In genomic region chr11:117187799-117188481, GRCh38 we compare ENCODE assay signal across 19 cellular contexts. TPM values are rescaled to one million over a fixed set of nuclear protein-coding genes. Genes with fewer than 3 reads are reported as not detected.
DNase-seq lines count a peak whose midpoint lies in the region; ATAC-seq and TF ChIP-seq lines count a peak whose summit lies in the region.
"Had no signal": no experiment of that assay in that cellular context is flagged by ENCODE, and none has a peak within 500 bp of the region (broad histone marks: within the 10 kb centered on the region; RNA-seq: fewer than 3 reads in every experiment).

No MANE protein-coding gene starts in this region.

- H3K27ac Mint-ChIP-seq in chondrocyte (ENCODE audit: unreplicated experiment): no peak overlapping the region
- peak overlapping the region; percentile 43 for H3K27ac Mint-ChIP-seq in neural crest cell (ENCODE audit: unreplicated experiment)
- H3K27ac Mint-ChIP-seq: CD8-positive, alpha-beta T cell had no signal

- TF ChIP-seq CTCF in left ventricle myocardium inferior (IDR thresholded peaks at IDR 0.05; ENCODE audit: borderline replicate concordance) (no peak), chondrocyte (IDR thresholded peaks at IDR 0.05) (no peak), neural crest cell (conservative IDR thresholded peaks at IDR 0.05) (no peak), upper lobe of right lung (IDR thresholded peaks at IDR 0.05) (no peak)

- no peaks in the 10 kb centered on the region for H3K9me3 ChIP-seq in left ventricle myocardium inferior (replicated peaks)
- no peaks in the 10 kb centered on the region for H3K9me3 ChIP-seq in upper lobe of right lung
- H3K9me3 ChIP-seq: prostate gland had no signal

- H3K27me3 Mint-ChIP-seq in chondrocyte (ENCODE audit: low read depth) (no peaks in the 10 kb centered on the region), neural crest cell (ENCODE audit: low read depth) (no peaks in the 10 kb centered on the region)
- H3K27me3 Mint-ChIP-seq: T-cell had no signal

- peaks cover 17% of the 10 kb centered on the region for H3K36me3 Mint-ChIP-seq in chondrocyte (ENCODE audit: low read depth)
- H3K36me3 Mint-ChIP-seq in neural crest cell (ENCODE audit: low read depth): no peaks in the 10 kb centered on the region

- H3K36me3 ChIP-seq in left ventricle myocardium inferior (peaks cover 88% of the 10 kb centered on the region), upper lobe of right lung (peaks cover 46% of the 10 kb centered on the region)

- H3K9me3 Mint-ChIP-seq in chondrocyte (ENCODE audit: low read depth) (no peaks in the 10 kb centered on the region), neural crest cell (no peaks in the 10 kb centered on the region)
- H3K9me3 Mint-ChIP-seq: CD8-positive, alpha-beta T cell; T-cell had no signal

- DNase-seq in Right ventricle myocardium inferior (ENCODE audit: missing footprints) (peak; percentile 50), left ventricle myocardium inferior (no peak), chondrocyte (ENCODE audit: low spot score) (peak; percentile 58), neural crest cell (ENCODE audit: low read depth, low spot score) (no peak), upper lobe of right lung (peak; percentile 61), activated T-cell treated with anti-CD3 and anti-CD28 coated beads for 4 hours (no peak)
- DNase-seq: ACHN; DND-41; NCI-H146; NCI-H446; stimulated activated CD4-positive, alpha-beta T cell treated with anti-CD3 and anti-CD28 coated beads, Interleukin-12 subunit alpha, Interleukin-12 subunit beta, amount 100 ng/mL, for 4 hours; trophoblast cell had no signal

- intact Hi-C loops in Right ventricle myocardium inferior (cut with DNase I) (no loop called here), left ventricle myocardium inferior (cut with micrococcal nuclease) (no loop called here), upper lobe of right lung (cut with DNase I) (no loop called here)

- H3K4me3 ChIP-seq in left ventricle myocardium inferior (no peak overlapping the region), upper lobe of right lung (no peak overlapping the region)
- H3K4me3 ChIP-seq: prostate gland had no signal

- H3K4me3 Mint-ChIP-seq in chondrocyte (ENCODE audit: unreplicated experiment): no peak overlapping the region
- H3K4me3 Mint-ChIP-seq in neural crest cell: no peak overlapping the region
- H3K4me3 Mint-ChIP-seq: CD8-positive, alpha-beta T cell; T-cell had no signal

- no peak for ATAC-seq in Right ventricle myocardium inferior
- ATAC-seq in upper lobe of right lung: no peak
- no peak for ATAC-seq in HG02798 (IDR thresholded peaks at IDR 0.05; ENCODE audit: poor library complexity, unreplicated experiment)
- no peak for ATAC-seq in GM19395 (IDR thresholded peaks at IDR 0.05; ENCODE audit: unreplicated experiment)
- ATAC-seq: CD8-positive, alpha-beta T cell; T-cell had no signal

- H3K27ac ChIP-seq in left ventricle myocardium inferior (replicated peaks): no peak overlapping the region
- peak overlapping the region; percentile 63 for H3K27ac ChIP-seq in upper lobe of right lung
- H3K27ac ChIP-seq: epithelial cell of prostate, VCaP had no signal

- no peaks in the 10 kb centered on the region for H3K4me1 Mint-ChIP-seq in chondrocyte (ENCODE audit: low read depth)
- H3K4me1 Mint-ChIP-seq in neural crest cell: peaks cover 7% of the 10 kb centered on the region

- H3K27me3 ChIP-seq in left ventricle myocardium inferior (ENCODE audit: low read depth) (no peaks in the 10 kb centered on the region), upper lobe of right lung (no peaks in the 10 kb centered on the region)

- H3K4me1 ChIP-seq in left ventricle myocardium inferior: no peaks in the 10 kb centered on the region
- no peaks in the 10 kb centered on the region for H3K4me1 ChIP-seq in upper lobe of right lung

RNA-seq across cellular contexts. Expression of gene SIDT2, which starts 9.4 kb away (rescaled TPM):
- total RNA-seq in Right ventricle myocardium inferior: 26.1 TPM
- 23.5 TPM for total RNA-seq in left ventricle myocardium inferior
- total RNA-seq in chondrocyte: 32.4 to 42.5 TPM (median 38.8 TPM) in 3 replicates
- total RNA-seq in neural crest cell: 33.5 and 37.6 TPM in 2 replicates
- total RNA-seq in upper lobe of right lung: 107 TPM

RNA-seq across cellular contexts. Expression of gene TAGLN, which starts 11.2 kb away (rescaled TPM):
- total RNA-seq in Right ventricle myocardium inferior (122 TPM), left ventricle myocardium inferior (113 TPM), chondrocyte (854 to 4,666 TPM (median 4,556 TPM) in 3 replicates), neural crest cell (6.4 and 7.7 TPM in 2 replicates), upper lobe of right lung (465 TPM)

RNA-seq across cellular contexts. Expression of gene PAFAH1B2, which starts 43.9 kb away (rescaled TPM):
- total RNA-seq in Right ventricle myocardium inferior (52.3 TPM), left ventricle myocardium inferior (51.5 TPM), chondrocyte (85.4 to 98.0 TPM (median 90.5 TPM) in 3 replicates), neural crest cell (132 and 134 TPM in 2 replicates), upper lobe of right lung (86.9 TPM)

RNA-seq across cellular contexts. Expression of gene PCSK7, which starts 43.9 kb away (rescaled TPM):
- total RNA-seq in Right ventricle myocardium inferior (26.7 TPM), left ventricle myocardium inferior (24.0 TPM), chondrocyte (42.8 to 71.0 TPM (median 43.0 TPM) in 3 replicates), neural crest cell (49.7 and 53.1 TPM in 2 replicates), upper lobe of right lung (57.8 TPM)

RNA-seq across cellular contexts. Expression of gene RNF214, which starts 44.5 kb away (rescaled TPM):
- total RNA-seq in Right ventricle myocardium inferior (17.3 TPM), left ventricle myocardium inferior (21.1 TPM), chondrocyte (21.8 to 26.1 TPM (median 24.7 TPM) in 3 replicates), neural crest cell (47.2 and 47.5 TPM in 2 replicates), upper lobe of right lung (27.1 TPM)

Comparison
In these comparisons a context has a peak if more than half of its experiments do, and no peak if none do; other contexts are left out.
1. DNase-seq: peak in Right ventricle myocardium inferior (single experiment), chondrocyte (single experiment) and upper lobe of right lung (single experiment); none in left ventricle myocardium inferior (single experiment), neural crest cell (single experiment) and activated T-cell treated with anti-CD3 and anti-CD28 coated beads for 4 hours (single experiment).
2. RNA of gene TAGLN, which starts 11.2 kb away (total RNA-seq): 854 to 4,666 TPM in chondrocyte, 465 TPM in upper lobe of right lung (single experiment), 122 TPM in Right ventricle myocardium inferior (single experiment) and 113 TPM in left ventricle myocardium inferior (single experiment); 6.4 to 7.7 TPM in neural crest cell; every median in the first group is over 10 times any median in the second.